ENCODE assay signal across 29 cellular contexts in genomic region chr2:46924608-46925007, GRCh38.
"Had no signal": no experiment of that assay in that cellular context is flagged by ENCODE, and none has a peak within 500 bp of the region (broad histone marks: within the 10 kb centered on the region; RNA-seq: fewer than 3 reads in every experiment).

No MANE protein-coding gene starts in this region.

- H3K4me1 ChIP-seq: SJCRH30 had no signal

- H3K27ac Mint-ChIP-seq: activated CD4-positive, alpha-beta T cell treated with anti-CD3 and anti-CD28 coated beads, Interleukin-2, amount 10 ng/mL, durations not matched to agents 24 days and 14 days; activated CD8-positive, alpha-beta T cell treated with anti-CD3 and anti-CD28 coated beads for 36 hours; activated naive CD8-positive, alpha-beta T cell treated with anti-CD3 and anti-CD28 coated beads for 36 hours; activated T-cell treated with anti-CD3 and anti-CD28 coated beads, Interleukin-2, amount 50 U/mL, for 72 hours; activated T-helper 17 cell treated with anti-CD3 and anti-CD28 coated beads, Interleukin-2, amount 50 U/mL, for 72 hours had no signal

- DNase-seq: activated CD4-positive, alpha-beta T cell treated with anti-CD3 and anti-CD28 coated beads, Interleukin-2, amount 10 ng/mL, durations not matched to agents 24 days and 14 days; activated CD4-positive, alpha-beta T cell treated with anti-CD3 and anti-CD28 coated beads, Interleukin-2, amount 50 U/mL, for 4 hours; activated CD8-positive, alpha-beta T cell treated with anti-CD3 and anti-CD28 coated beads for 36 hours; activated effector memory CD4-positive, alpha-beta T cell treated with anti-CD3 and anti-CD28 coated beads, Interleukin-2, amount 50 U/mL, for 16 hours; activated naive CD4-positive, alpha-beta T cell; activated naive CD4-positive, alpha-beta T cell treated with anti-CD3 and anti-CD28 coated beads, Interleukin-2, amount 50 U/mL, for 16 hours; activated naive CD8-positive, alpha-beta T cell treated with anti-CD3 and anti-CD28 coated beads for 36 hours; activated T-cell treated with anti-CD3 and anti-CD28 coated beads, Interleukin-2, amount 50 U/mL, for 1 hour; activated T-cell treated with anti-CD3 and anti-CD28 coated beads, Interleukin-2, amount 50 U/mL, for 72 hours; amniotic stem cell; brain microvascular endothelial cell; central memory CD4-positive, alpha-beta T cell; NCI-H1105; NCI-H1417 treated with DMSO at 0.1 percent for 48 hours; NCI-H187 treated with DMSO at 0.1 percent for 48 hours; NCI-H2081; NCI-H2171 treated with DMSO at 0.1 percent for 48 hours; NCI-H2227 treated with DMSO at 0.1 percent for 48 hours; NCI-H510A treated with DMSO at 0.1 percent for 48 hours; NCI-H526 treated with DMSO at 0.1 percent for 48 hours; NCI-H82; SHP77; SJCRH30; T1000 had no signal

- H3K36me3 ChIP-seq: brain microvascular endothelial cell, Peyer's patch, SJCRH30 had no signal

- H3K27me3 Mint-ChIP-seq: activated CD4-positive, alpha-beta T cell treated with anti-CD3 and anti-CD28 coated beads, Interleukin-2, amount 10 ng/mL, durations not matched to agents 24 days and 14 days; activated CD8-positive, alpha-beta T cell treated with anti-CD3 and anti-CD28 coated beads for 36 hours; activated naive CD8-positive, alpha-beta T cell treated with anti-CD3 and anti-CD28 coated beads for 36 hours; activated T-helper 17 cell treated with anti-CD3 and anti-CD28 coated beads, Interleukin-2, amount 50 U/mL, for 72 hours had no signal

- H3K4me3 Mint-ChIP-seq: activated CD4-positive, alpha-beta T cell treated with anti-CD3 and anti-CD28 coated beads, Interleukin-2, amount 10 ng/mL, durations not matched to agents 24 days and 14 days; activated CD8-positive, alpha-beta T cell treated with anti-CD3 and anti-CD28 coated beads for 36 hours; activated naive CD8-positive, alpha-beta T cell treated with anti-CD3 and anti-CD28 coated beads for 36 hours; activated T-cell treated with anti-CD3 and anti-CD28 coated beads, Interleukin-2, amount 50 U/mL, for 72 hours; activated T-helper 17 cell treated with anti-CD3 and anti-CD28 coated beads, Interleukin-2, amount 50 U/mL, for 72 hours had no signal

- H3K27me3 ChIP-seq: brain microvascular endothelial cell, Peyer's patch, SJCRH30 had no signal

- H3K9ac ChIP-seq: KMS-11 had no signal

- H3K27ac ChIP-seq: brain microvascular endothelial cell, KMS-11, Peyer's patch, RWPE1, SJCRH30, SK-N-MC had no signal

- H3K4me3 ChIP-seq: Peyer's patch, SJCRH30, SK-N-MC had no signal

- ATAC-seq: activated CD8-positive, alpha-beta T cell treated with anti-CD3 and anti-CD28 coated beads for 36 hours; activated T-cell treated with anti-CD3 and anti-CD28 coated beads, Interleukin-2, amount 50 U/mL, for 72 hours; activated T-helper 17 cell treated with anti-CD3 and anti-CD28 coated beads, Interleukin-2, amount 50 U/mL, for 72 hours had no signal

- H3K9me3 ChIP-seq: Peyer's patch had no signal

- H3K4me2 ChIP-seq: KMS-11 had no signal
